ENCODE assay signal across 10 cellular contexts in genomic region chr12:96046543-96047137, GRCh38. TPM values are rescaled to one million over a fixed set of nuclear protein-coding genes. Genes with fewer than 3 reads are reported as not detected.
DNase-seq lines count a peak whose midpoint lies in the region; ATAC-seq and TF ChIP-seq lines count a peak whose summit lies in the region.
"Had no signal": no experiment of that assay in that cellular context is flagged by ENCODE, and none has a peak within 500 bp of the region (broad histone marks: within the 10 kb centered on the region; RNA-seq: fewer than 3 reads in every experiment).

No MANE protein-coding gene starts in this region.

- peak overlapping the region; percentile 4 for H3K4me3 Mint-ChIP-seq in stimulated activated naive CD8-positive, alpha-beta T cell treated with anti-CD3 and anti-CD28 coated beads, Interleukin-15, Interleukin-2, amounts not matched to agents 100 ng/mL and 50 ng/mL, for 24 hours
- H3K4me3 Mint-ChIP-seq in activated T-helper 1 cell treated with anti-CD3 and anti-CD28 coated beads, Interleukin-12 subunit alpha, Interleukin-12 subunit beta, Interleukin-2, Interleukin-4 antibody, amounts not matched to agents 30 ng/mL and 10 ng/mL and 1 ng/mL, durations not matched to agents 14 hours and 24 hours and 36 hours: peak overlapping the region; percentile 67
- H3K4me3 Mint-ChIP-seq in chondrocyte (ENCODE audit: unreplicated experiment): no peak overlapping the region

- intact Hi-C loops in activated T-helper 1 cell treated with anti-CD3 and anti-CD28 coated beads, Interleukin-12 subunit alpha, Interleukin-12 subunit beta, Interleukin-2, Interleukin-4 antibody, amounts not matched to agents 30 ng/mL and 10 ng/mL and 1 ng/mL, durations not matched to agents 14 hours and 24 hours and 36 hours (cut with micrococcal nuclease): loop anchor here (1.0 to 5.0 kb wide), 12 partner anchors 11 to 1904 kb away; partner anchors contain the start of genes CFAP54 and LTA4H
- intact Hi-C loops in posterior vena cava (cut with DNase I) (no loop called here), left cardiac atrium (cut with DNase I) (no loop called here)

- no peak for DNase-seq in stimulated activated naive CD8-positive, alpha-beta T cell treated with anti-CD3 and anti-CD28 coated beads, Interleukin-15, Interleukin-2, amounts not matched to agents 100 U/mL and 50 U/mL, for 24 hours
- no peak for DNase-seq in activated T-helper 1 cell treated with anti-CD3 and anti-CD28 coated beads, Interleukin-12 subunit alpha, Interleukin-12 subunit beta, Interleukin-2, Interleukin-4 antibody, amounts not matched to agents 30 ng/mL and 10 ng/mL and 1 ng/mL, durations not matched to agents 14 hours and 24 hours and 36 hours (ENCODE audit: low spot score)
- DNase-seq in NCI-H2171 (lab: John Stamatoyannopoulos, UW): no peak
- DNase-seq in posterior vena cava (ENCODE audit: low spot score): no peak
- DNase-seq in left cardiac atrium: no peak
- no peak for DNase-seq in chondrocyte (ENCODE audit: low spot score)
- DNase-seq: BE2C, NCI-H1417 treated with DMSO at 0.1 percent for 48 hours had no signal

- no peaks in the 10 kb centered on the region for H3K36me3 ChIP-seq in liver (ENCODE audit: control insufficient read depth in 4 of 4, insufficient read depth in 3 of 4, low read depth in 1 of 4, low read length in 3 of 4)
- H3K36me3 ChIP-seq: BE2C had no signal

- H3K4me1 ChIP-seq in liver (ENCODE audit: control insufficient read depth in 4 of 4, insufficient read depth in 4 of 4, low read length in 3 of 4): peaks cover 8 to 28% (median 26%) of the 10 kb centered on the region in 4 donors
- H3K4me1 ChIP-seq: BE2C had no signal

- H3K9ac ChIP-seq in liver (ENCODE audit: low read depth in 1 of 2, low read length in 2 of 2): no peak overlapping the region

- no peak for ATAC-seq in stimulated activated naive CD8-positive, alpha-beta T cell treated with anti-CD3 and anti-CD28 coated beads, Interleukin-15, Interleukin-2, amounts not matched to agents 100 U/mL and 50 U/mL, for 24 hours
- ATAC-seq in left cardiac atrium: no peak

- H3K27me3 Mint-ChIP-seq in stimulated activated naive CD8-positive, alpha-beta T cell treated with anti-CD3 and anti-CD28 coated beads, Interleukin-15, Interleukin-2, amounts not matched to agents 100 ng/mL and 50 ng/mL, for 24 hours: no peaks in the 10 kb centered on the region
- H3K27me3 Mint-ChIP-seq in activated T-helper 1 cell treated with anti-CD3 and anti-CD28 coated beads, Interleukin-12 subunit alpha, Interleukin-12 subunit beta, Interleukin-2, Interleukin-4 antibody, amounts not matched to agents 30 ng/mL and 10 ng/mL and 1 ng/mL, durations not matched to agents 14 hours and 24 hours and 36 hours (ENCODE audit: insufficient read depth): no peaks in the 10 kb centered on the region
- no peaks in the 10 kb centered on the region for H3K27me3 Mint-ChIP-seq in chondrocyte (ENCODE audit: low read depth)

- H3K4me1 Mint-ChIP-seq in stimulated activated naive CD8-positive, alpha-beta T cell treated with anti-CD3 and anti-CD28 coated beads, Interleukin-15, Interleukin-2, amounts not matched to agents 100 ng/mL and 50 ng/mL, for 24 hours (ENCODE audit: low read depth): peaks cover 61% of the 10 kb centered on the region
- peaks cover 47% of the 10 kb centered on the region for H3K4me1 Mint-ChIP-seq in activated T-helper 1 cell treated with anti-CD3 and anti-CD28 coated beads, Interleukin-12 subunit alpha, Interleukin-12 subunit beta, Interleukin-2, Interleukin-4 antibody, amounts not matched to agents 30 ng/mL and 10 ng/mL and 1 ng/mL, durations not matched to agents 14 hours and 24 hours and 36 hours (ENCODE audit: low read depth)
- H3K4me1 Mint-ChIP-seq in chondrocyte (ENCODE audit: low read depth): peaks cover 44% of the 10 kb centered on the region

- TF ChIP-seq RAD21 in liver (IDR thresholded peaks at IDR 0.05): no peak

- no peaks in the 10 kb centered on the region for H3K27me3 ChIP-seq in liver (ENCODE audit: control insufficient read depth in 4 of 4, insufficient read depth in 4 of 4, low read length in 3 of 4)
- H3K27me3 ChIP-seq: BE2C had no signal

- H3K9me3 ChIP-seq in liver (ENCODE audit: control insufficient read depth in 4 of 4, low read length in 3 of 4): no peaks in the 10 kb centered on the region
- H3K9me3 ChIP-seq: BE2C had no signal

- no peaks in the 10 kb centered on the region for H3K9me3 Mint-ChIP-seq in stimulated activated naive CD8-positive, alpha-beta T cell treated with anti-CD3 and anti-CD28 coated beads, Interleukin-15, Interleukin-2, amounts not matched to agents 100 ng/mL and 50 ng/mL, for 24 hours
- H3K9me3 Mint-ChIP-seq in activated T-helper 1 cell treated with anti-CD3 and anti-CD28 coated beads, Interleukin-12 subunit alpha, Interleukin-12 subunit beta, Interleukin-2, Interleukin-4 antibody, amounts not matched to agents 30 ng/mL and 10 ng/mL and 1 ng/mL, durations not matched to agents 14 hours and 24 hours and 36 hours: peaks cover 5% of the 10 kb centered on the region
- H3K9me3 Mint-ChIP-seq in chondrocyte (ENCODE audit: low read depth): no peaks in the 10 kb centered on the region

- no peak overlapping the region for H3K4me3 ChIP-seq in liver (ENCODE audit: low read depth in 1 of 3, low read length in 3 of 3)

- 61% methylated on average over 3 of the region's 3 CpGs for WGBS in liver

- H3K36me3 Mint-ChIP-seq in stimulated activated naive CD8-positive, alpha-beta T cell treated with anti-CD3 and anti-CD28 coated beads, Interleukin-15, Interleukin-2, amounts not matched to agents 100 ng/mL and 50 ng/mL, for 24 hours (ENCODE audit: low read depth): no peaks in the 10 kb centered on the region
- H3K36me3 Mint-ChIP-seq in activated T-helper 1 cell treated with anti-CD3 and anti-CD28 coated beads, Interleukin-12 subunit alpha, Interleukin-12 subunit beta, Interleukin-2, Interleukin-4 antibody, amounts not matched to agents 30 ng/mL and 10 ng/mL and 1 ng/mL, durations not matched to agents 14 hours and 24 hours and 36 hours (ENCODE audit: low read depth): peaks cover 4% of the 10 kb centered on the region
- H3K36me3 Mint-ChIP-seq in chondrocyte (ENCODE audit: low read depth): no peaks in the 10 kb centered on the region

- no peak for TF ChIP-seq CTCF in liver (IDR thresholded peaks at IDR 0.05; ENCODE audit: low read depth, low read length, missing input control)
- no peak for TF ChIP-seq CTCF in chondrocyte (IDR thresholded peaks at IDR 0.05)

- H3K27ac Mint-ChIP-seq in stimulated activated naive CD8-positive, alpha-beta T cell treated with anti-CD3 and anti-CD28 coated beads, Interleukin-15, Interleukin-2, amounts not matched to agents 100 ng/mL and 50 ng/mL, for 24 hours: peak overlapping the region; percentile 90
- peak overlapping the region; percentile 89 for H3K27ac Mint-ChIP-seq in activated T-helper 1 cell treated with anti-CD3 and anti-CD28 coated beads, Interleukin-12 subunit alpha, Interleukin-12 subunit beta, Interleukin-2, Interleukin-4 antibody, amounts not matched to agents 30 ng/mL and 10 ng/mL and 1 ng/mL, durations not matched to agents 14 hours and 24 hours and 36 hours
- H3K27ac Mint-ChIP-seq in chondrocyte (ENCODE audit: unreplicated experiment): no peak overlapping the region

- peak overlapping the region in 1 of 2 donors; percentile 54 for H3K27ac ChIP-seq in liver (ENCODE audit: low read depth in 1 of 2, low read length in 2 of 2)

TF ChIP-seq in liver, 16 proteins besides CTCF, POLR2A, EP300 and RAD21:
- TF ChIP-seq HNF4A (conservative IDR thresholded peaks at IDR 0.05) (peak; percentile 14 to 39), SP1 (IDR thresholded peaks at IDR 0.05) (no peak)

RNA-seq across cellular contexts. Expression of gene LTA4H, which starts 11.3 kb away (rescaled TPM):
- total RNA-seq in activated T-helper 1 cell treated with anti-CD3 and anti-CD28 coated beads, Interleukin-12 subunit alpha, Interleukin-12 subunit beta, Interleukin-2, Interleukin-4 antibody, amounts not matched to agents 30 ng/mL and 10 ng/mL and 1 ng/mL, durations not matched to agents 14 hours and 24 hours and 36 hours: 57.3 and 59.6 TPM in 2 replicates
- 10 to 100 TPM; 25.1 to 34.5 TPM for total RNA-seq in liver
- polyA plus RNA-seq in liver: 10 to 100 TPM; 16.6 to 16.7 TPM
- 10 to 100 TPM; 38.2 to 38.4 TPM for total RNA-seq in posterior vena cava
- 10 to 100 TPM; 35.3 to 40.3 TPM for total RNA-seq in left cardiac atrium
- total RNA-seq in chondrocyte: 52.7 to 59.7 TPM (median 55.0 TPM) in 3 replicates

RNA-seq across cellular contexts. Expression of gene HAL, which starts 50.5 kb away (rescaled TPM):
- 0.37 and 0.65 TPM in 2 replicates for total RNA-seq in activated T-helper 1 cell treated with anti-CD3 and anti-CD28 coated beads, Interleukin-12 subunit alpha, Interleukin-12 subunit beta, Interleukin-2, Interleukin-4 antibody, amounts not matched to agents 30 ng/mL and 10 ng/mL and 1 ng/mL, durations not matched to agents 14 hours and 24 hours and 36 hours
- total RNA-seq in liver: 100 to 1,000 TPM; 125 to 174 TPM
- 100 to 1,000 TPM in 1 of 2 donors, 10 to 100 TPM in 1; 62.4 to 114 TPM for polyA plus RNA-seq in liver
- total RNA-seq in posterior vena cava: 1 to 10 TPM in 1 of 2 donors, under 1 TPM in 1; 0.29 to 1.2 TPM
- total RNA-seq in left cardiac atrium: under 1 TPM; 0.26 to 0.27 TPM
- total RNA-seq in chondrocyte: 0.10 to 0.92 TPM (median 0.28 TPM) in 3 replicates

Comparison
In these comparisons a context has a peak if more than half of its experiments do, and no peak if none do; other contexts are left out.
1. RNA of gene HAL, which starts 50.5 kb away (total RNA-seq): 125 to 174 TPM in liver; 0.29 to 1.2 TPM in posterior vena cava, 0.37 to 0.65 TPM in activated T-helper 1 cell treated with anti-CD3 and anti-CD28 coated beads, Interleukin-12 subunit alpha, Interleukin-12 subunit beta, Interleukin-2, Interleukin-4 antibody, amounts not matched to agents 30 ng/mL and 10 ng/mL and 1 ng/mL, durations not matched to agents 14 hours and 24 hours and 36 hours, 0.26 to 0.27 TPM in left cardiac atrium and 0.10 to 0.92 TPM in chondrocyte; every median in the first group is over 10 times any median in the second.